21 cellular contexts compared by ENCODE assay signal in genomic region chr6:151993364-151993763, GRCh38.
"Had no signal": no experiment of that assay in that cellular context is flagged by ENCODE, and none has a peak within 500 bp of the region (broad histone marks: within the 10 kb centered on the region; RNA-seq: fewer than 3 reads in every experiment).

No MANE protein-coding gene starts in this region.

- DNase-seq: cortex of kidney; dorsolateral prefrontal cortex; effector CD8-positive, alpha-beta T cell; glutamatergic neuron; islet precursor cell; left ventricle myocardium inferior; lower lobe of right lung; mesenchymal stem cell; midbrain; naive B cell; occipital lobe; stimulated activated naive CD4-positive, alpha-beta T cell; stomach; upper lobe of right lung had no signal

- H3K4me3 ChIP-seq: dorsolateral prefrontal cortex, esophagus muscularis mucosa, left ventricle myocardium inferior, lower lobe of right lung, skin epidermis, stomach, suprapubic skin, tibial nerve, upper lobe of right lung, vagina had no signal

- H3K27me3 ChIP-seq: esophagus muscularis mucosa, stomach, suprapubic skin, tibial nerve, upper lobe of right lung, vagina had no signal

- H3K9me3 ChIP-seq: left ventricle myocardium inferior, lower lobe of right lung, suprapubic skin, tibial nerve, upper lobe of right lung, vagina had no signal

- FAIRE-seq: frontal cortex had no signal

- H3K36me3 ChIP-seq: esophagus muscularis mucosa, left ventricle myocardium inferior, lower lobe of right lung, stomach, suprapubic skin, upper lobe of right lung, vagina had no signal

- H3K4me1 ChIP-seq: esophagus muscularis mucosa, left ventricle myocardium inferior, lower lobe of right lung, stomach, suprapubic skin, tibial nerve, upper lobe of right lung had no signal

- H3K27ac ChIP-seq: dorsolateral prefrontal cortex, esophagus muscularis mucosa, left ventricle myocardium inferior, lower lobe of right lung, skin epidermis, stomach, suprapubic skin, tibial nerve, upper lobe of right lung, vagina had no signal

- ATAC-seq: lower lobe of right lung, sciatic nerve, upper lobe of right lung had no signal
